Comparison of ENCODE assay signal across 19 cellular contexts in genomic region chr4:124934921-124935320, GRCh38.
A peak's percentile ranks its signal among the peaks of the same experiment; 100 is the strongest.
DNase-seq lines count a peak whose midpoint lies in the region; ATAC-seq, FAIRE-seq and TF ChIP-seq lines count a peak whose summit lies in the region.
"Had no signal": no experiment of that assay in that cellular context is flagged by ENCODE, and none has a peak within 500 bp of the region (broad histone marks: within the 10 kb centered on the region; RNA-seq: fewer than 3 reads in every experiment).

No MANE protein-coding gene starts in this region.

- H3K4me2 ChIP-seq in keratinocyte (ENCODE audit: control insufficient read depth, extremely low read depth, insufficient read depth, low read depth, low read length), result no peak overlapping the region

- no peak for ATAC-seq in mucosa of descending colon

- POLR2A ChIA-PET in HEK293 (lab: Yijun Ruan, JAX), result no interaction called here

- H3K9ac ChIP-seq in keratinocyte (ENCODE audit: control insufficient read depth, extremely low read depth, insufficient read depth, low read length), result no peak overlapping the region

- dilution Hi-C loops in keratinocyte (cut with MboI; ENCODE audit: extremely low pct_ligation_motif_present, low sequenced_read_pairs), result no loop called here

- H4K20me1 ChIP-seq in keratinocyte (ENCODE audit: control insufficient read depth, extremely low read depth, insufficient read depth, low read length), result no peaks in the 10 kb centered on the region

- no peaks in the 10 kb centered on the region for H3K9me1 ChIP-seq in keratinocyte (ENCODE audit: control insufficient read depth, extremely low read depth, insufficient read depth, low read length)

- no peak overlapping the region for H3K27ac ChIP-seq in HEK293 (ENCODE audit: extremely low read depth, low read depth, low read length)
- H3K27ac ChIP-seq in keratinocyte (ENCODE audit: control insufficient read depth, insufficient read depth, low read length), result no peak overlapping the region
- no peak overlapping the region for H3K27ac ChIP-seq in thyroid gland
- H3K27ac ChIP-seq: C4-2B, HL-60 had no signal

- no peaks in the 10 kb centered on the region for H3K79me2 ChIP-seq in keratinocyte (ENCODE audit: control insufficient read depth, insufficient read depth, low read length)

- no peaks in the 10 kb centered on the region for H3K27me3 ChIP-seq in keratinocyte (ENCODE audit: control insufficient read depth, extremely low read depth, insufficient read depth, low read length)
- H3K27me3 ChIP-seq in thyroid gland, result no peaks in the 10 kb centered on the region

- H3K36me3 ChIP-seq in HEK293 (ENCODE audit: control insufficient read depth in 2 of 2, insufficient read depth in 1 of 2, low read length in 2 of 2) (no peaks in the 10 kb centered on the region), keratinocyte (ENCODE audit: control insufficient read depth in 2 of 2, extremely low read depth in 1 of 2, insufficient read depth in 2 of 2, low read length in 2 of 2) (no peaks in the 10 kb centered on the region), thyroid gland (no peaks in the 10 kb centered on the region), mucosa of descending colon (ENCODE audit: low read depth) (no peaks in the 10 kb centered on the region)

- DNase-seq in NCI-H2227 (lab: John Stamatoyannopoulos, UW; ENCODE audit: unreplicated experiment) (peak; percentile 31), keratinocyte (ENCODE audit: low read depth, low spot score) (no peak), retina (peak; percentile 12), thyroid gland (no peak), mucosa of descending colon (no peak)
- DNase-seq in activated CD4-positive, alpha-beta T cell treated with anti-CD3 and anti-CD28 coated beads, Interleukin-2, amount 50 U/mL, for 1 hour, result no peak
- DNase-seq: 8988T; Caco-2; CD4-positive, alpha-beta T cell; H9; HFFc6; IMR-90 had no signal

- peak overlapping the region; percentile 52 for H2AFZ ChIP-seq in keratinocyte (ENCODE audit: control insufficient read depth, low read length)

- no peak for FAIRE-seq in keratinocyte (lab: Jason Lieb, UNC)
- FAIRE-seq: D721Med, GM12891, GM19239, H1 had no signal

- H3K4me3 ChIP-seq in HEK293 (ENCODE audit: low read depth, low read length), result no peak overlapping the region
- H3K4me3 ChIP-seq in keratinocyte (ENCODE audit: control insufficient read depth in 2 of 3, extremely low read depth in 1 of 3, insufficient read depth in 2 of 3, low read depth in 1 of 3, low read length in 3 of 3), result no peak overlapping the region
- no peak overlapping the region for H3K4me3 ChIP-seq in thyroid gland (replicated peaks in 1 of 3)
- no peak overlapping the region for H3K4me3 ChIP-seq in mucosa of descending colon

- no peak for TF ChIP-seq POLR2A in thyroid gland (IDR thresholded peaks at IDR 0.05)

- no peaks in the 10 kb centered on the region; the same call in 1 of the 2 replicates for H3K4me1 ChIP-seq in HEK293 (ENCODE audit: control insufficient read depth, insufficient read depth, low read length)
- peaks cover 6% of the 10 kb centered on the region for H3K4me1 ChIP-seq in keratinocyte (ENCODE audit: control insufficient read depth, extremely low read depth, insufficient read depth, low read length)
- H3K4me1 ChIP-seq in thyroid gland, result peaks cover 26 to 45% of the 10 kb centered on the region in 2 donors
- no peaks in the 10 kb centered on the region for H3K4me1 ChIP-seq in mucosa of descending colon (ENCODE audit: low read depth)
- H3K4me1 ChIP-seq: Caco-2 had no signal

- CTCF ChIA-PET in HEK293 (lab: Yijun Ruan, JAX), result no interaction called here

- intact Hi-C loops in thyroid gland (cut with DNase I), result no loop called here
- intact Hi-C loops in mucosa of descending colon (cut with DNase I, micrococcal nuclease), result no loop called here

- H3K9me3 ChIP-seq in HEK293 (ENCODE audit: control insufficient read depth, insufficient read depth, low read depth, low read length) (no peaks in the 10 kb centered on the region), keratinocyte (ENCODE audit: control insufficient read depth, low read depth, low read length) (no peaks in the 10 kb centered on the region), thyroid gland (no peaks in the 10 kb centered on the region), mucosa of descending colon (no peaks in the 10 kb centered on the region)
- H3K9me3 ChIP-seq: Caco-2 had no signal

- TF ChIP-seq CTCF in HEK293 (tag by site-specific recombination; IDR thresholded peaks at IDR 0.05) (no peak), keratinocyte (optimal IDR thresholded peaks at IDR 0.05 in 1 of 3, IDR thresholded peaks at IDR 0.05 in 1 of 3, conservative IDR thresholded peaks at IDR 0.05 in 1 of 3; ENCODE audit: extremely low read depth in 1 of 3, insufficient read depth in 2 of 3, low read length in 3 of 3) (no peak), thyroid gland (IDR thresholded peaks at IDR 0.05) (no peak), mucosa of descending colon (IDR thresholded peaks at IDR 0.05) (no peak)

TF ChIP-seq in HEK293, 187 proteins besides CTCF, POLR2A, EP300 and RAD21:
- peak; percentile 43; the same call in 1 of the 2 replicates for TF ChIP-seq PRDM6 (tag by site-specific recombination; IDR thresholded peaks at IDR 0.05)
- TF ChIP-seq ZNF660 (tag by site-specific recombination; IDR thresholded peaks at IDR 0.05), result no peak
- peak; percentile 43; the same call in 1 of the 2 replicates for TF ChIP-seq WT1 (tag by site-specific recombination; IDR thresholded peaks at IDR 0.05)

Comparison
In these comparisons a context has a peak if more than half of its experiments do, and no peak if none do; other contexts are left out.
1. DNase-seq: peak in NCI-H2227 (single experiment) and retina (single experiment); none in keratinocyte (single experiment), thyroid gland (0 of 2), activated CD4-positive, alpha-beta T cell treated with anti-CD3 and anti-CD28 coated beads, Interleukin-2, amount 50 U/mL, for 1 hour (single experiment) and mucosa of descending colon (0 of 3).